ENCODE assay signal across 8 cellular contexts in the genomic region with DNA sequence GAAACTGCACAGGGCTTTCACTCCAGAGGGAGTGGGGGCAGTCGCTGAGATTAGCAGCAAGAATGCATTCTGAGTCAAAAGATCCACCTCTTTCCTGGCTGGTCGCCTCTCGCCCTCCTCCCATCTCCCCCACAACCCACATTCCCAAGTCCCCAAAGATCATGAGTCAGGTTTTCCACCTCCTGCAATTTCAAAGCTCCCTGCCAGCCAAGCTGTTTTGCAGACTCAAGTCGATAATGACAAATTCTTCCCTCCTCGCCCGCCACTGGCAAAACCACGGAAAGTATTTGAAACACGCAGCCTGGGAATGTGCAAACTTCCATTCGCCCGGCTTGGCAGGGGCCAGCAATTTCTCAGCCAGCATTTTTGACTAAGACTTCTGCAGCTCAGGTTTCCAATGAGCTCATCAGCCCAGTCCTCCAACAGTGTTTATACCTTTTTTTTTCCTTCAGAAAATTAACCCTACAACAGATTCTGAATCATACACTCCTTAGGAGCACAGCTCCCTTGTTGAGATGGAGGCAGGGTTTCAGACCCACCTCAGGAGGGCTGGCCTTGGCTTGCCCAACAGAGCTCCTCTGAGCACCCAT.
DNase-seq lines count a peak whose midpoint lies in the region; ATAC-seq, FAIRE-seq and TF ChIP-seq lines count a peak whose summit lies in the region.

No MANE protein-coding gene starts in this region.

- 2% methylated on average over 10 of the region's 10 CpGs for WGBS in HepG2 (ENCODE audit: low lambda C conversion rate)
- 9 to 13% methylated on average over 10 of the region's 10 CpGs for WGBS in tibial nerve, 2 donors

- TF ChIP-seq EP300 in HepG2 (IDR thresholded peaks at IDR 0.05; ENCODE audit: low read depth in 2 of 2, low read length in 2 of 2) (no peak), HepG2 (CRISPR knock-in tag; IDR thresholded peaks at IDR 0.05; ENCODE audit: borderline replicate concordance) (no peak), tibial nerve (IDR thresholded peaks at IDR 0.05) (peak; percentile 47 to 99)

- no peaks in the 10 kb centered on the region for H3K36me3 ChIP-seq in HepG2 (replicated peaks in 1 of 2; ENCODE audit: control insufficient read depth in 1 of 2, insufficient read depth in 2 of 2, low read length in 2 of 2)
- H3K36me3 ChIP-seq in tibial nerve, result no peaks in the 10 kb centered on the region

- H3K9me3 ChIP-seq in HepG2 (ENCODE audit: low read length), result no peaks in the 10 kb centered on the region
- no peaks in the 10 kb centered on the region for H3K9me3 ChIP-seq in tibial nerve

- no TSS peak for BruUV-seq in HepG2 (replicated peaks; lab: Mats Ljungman, UMichigan)

- H3K27me3 ChIP-seq in HepG2 (ENCODE audit: control insufficient read depth in 1 of 2, insufficient read depth in 2 of 2, low read length in 2 of 2) (peaks cover 8 to 24% of the 10 kb centered on the region in 2 experiments; a peak in 2 of 5 replicates), tibial nerve (no peaks in the 10 kb centered on the region)

- H3K4me2 ChIP-seq in HepG2 (ENCODE audit: low read depth, low read length), result no peak overlapping the region

- DNase-seq in AG04449 (ENCODE audit: low read depth, low spot score), result peak; percentile 100
- peak; percentile 4 for DNase-seq in MV-4-11 (lab: John Stamatoyannopoulos, UW)
- DNase-seq in dedifferentiated amniotic fluid mesenchymal stem cell (ENCODE audit: extremely low spot score), result peak; percentile 100
- DNase-seq in HepG2 (ENCODE audit: low spot score), result peak; percentile 77
- DNase-seq in tibial nerve (ENCODE audit: low spot score in 2 of 2), result peak; percentile 83 to 96
- no peak for DNase-seq in D721Med (ENCODE audit: insufficient read length, low spot score)

- H3K27ac ChIP-seq in HepG2 (ENCODE audit: extremely low read length, insufficient read depth, low read length), result no peak overlapping the region
- H3K27ac ChIP-seq in tibial nerve, result peak overlapping the region in 3 of 4 donors; percentile 18 to 87 (median 80)

- ATAC-seq in HepG2, result peak; percentile 70
- ATAC-seq in GM18858 (IDR thresholded peaks at IDR 0.05; ENCODE audit: unreplicated experiment), result no peak
- ATAC-seq in GM18517 (IDR thresholded peaks at IDR 0.05; ENCODE audit: unreplicated experiment), result no peak

- H4K20me1 ChIP-seq in HepG2 (ENCODE audit: insufficient read depth, low read length), result no peaks in the 10 kb centered on the region

- H3K79me2 ChIP-seq in HepG2 (ENCODE audit: insufficient read depth, low read length), result no peaks in the 10 kb centered on the region

- intact Hi-C loops in HepG2 (cut with micrococcal nuclease; ENCODE audit: unreplicated experiment), result no loop called here

- FAIRE-seq in HepG2 (lab: Jason Lieb, UNC), result peak; percentile 36
- no peak for FAIRE-seq in D721Med (lab: Jason Lieb, UNC)

- no peak overlapping the region for H3K4me3 ChIP-seq in AG04449 (ENCODE audit: low read depth, low read length)
- H3K4me3 ChIP-seq in HepG2 (replicated peaks in 1 of 3; ENCODE audit: insufficient read depth in 1 of 3, low read depth in 2 of 3, low read length in 3 of 3), result no peak overlapping the region
- no peak overlapping the region for H3K4me3 ChIP-seq in tibial nerve

- TF ChIP-seq CTCF in AG04449 (IDR thresholded peaks at IDR 0.05; ENCODE audit: insufficient read depth, low read length, missing control alignments) (no peak), HepG2 (CRISPR knock-in tag; IDR thresholded peaks at IDR 0.05) (no peak), tibial nerve (IDR thresholded peaks at IDR 0.05) (no peak), D721Med (IDR thresholded peaks at IDR 0.05; ENCODE audit: insufficient read depth, missing control alignments) (no peak)

- POLR2A ChIA-PET in AG04449 (lab: Yijun Ruan, JAX), result interaction anchor here (0.5 to 2.0 kb wide), 7 partner anchors 10 to 305 kb away, joined by 3 to 8 read pairs (median 3); partner anchors contain the start of gene SMAD6
- POLR2A ChIA-PET in HepG2 (lab: Yijun Ruan, JAX), result no interaction called here

- no peak for TF ChIP-seq RAD21 in HepG2 (CRISPR knock-in tag; IDR thresholded peaks at IDR 0.05)

- H3K9ac ChIP-seq in HepG2 (ENCODE audit: insufficient read depth, low read depth, low read length), result no peak overlapping the region

- in situ Hi-C loops in HepG2 (cut with HindIII; ENCODE audit: extremely low pct_ligation_motif_present, low pct_unique_long_range_greater_than_20kb), result no loop called here

- CTCF ChIA-PET in AG04449 (lab: Yijun Ruan, JAX) (interaction anchor here (0.7 to 1.8 kb wide), 3 partner anchors 16 to 32 kb away, joined by 3 to 5 read pairs (median 4); no protein-coding TSS in a partner anchor), HepG2 (lab: Yijun Ruan, JAX; ENCODE audit: low intra/inter-chr PET ratio, low total read pairs) (no interaction called here)

- H3K4me1 ChIP-seq in HepG2 (ENCODE audit: insufficient read depth, low read length) (peaks cover 13% of the 10 kb centered on the region), tibial nerve (peaks cover 0 to 53% (median 11%) of the 10 kb centered on the region in 4 donors)

- no peak for TF ChIP-seq POLR2A in HepG2 (IDR thresholded peaks at IDR 0.05; ENCODE audit: insufficient read depth in 1 of 2, low read depth in 2 of 2, low read length in 2 of 2)
- no peak for TF ChIP-seq POLR2A in tibial nerve (IDR thresholded peaks at IDR 0.05)

- H2AFZ ChIP-seq in HepG2 (ENCODE audit: low read length), result no peak overlapping the region

TF ChIP-seq in HepG2, 621 proteins besides CTCF, POLR2A, EP300 and RAD21:
- TF ChIP-seq MAFF (IDR thresholded peaks at IDR 0.05; ENCODE audit: low read depth, low read length) (0 out of 2 replicates have a peak, but pooled peaks have one; percentile 32), MAFK (conservative IDR thresholded peaks at IDR 0.05 in 1 of 2, IDR thresholded peaks at IDR 0.05 in 1 of 2; ENCODE audit: low read length in 2 of 2) (peak; percentile 4 to 27; a peak in 2 of 4 replicates), ELK4 (CRISPR knock-in tag; IDR thresholded peaks at IDR 0.05; ENCODE audit: borderline replicate concordance) (no peak), TEAD3 (CRISPR knock-in tag; optimal IDR thresholded peaks at IDR 0.05; ENCODE audit: borderline replicate concordance) (peak; percentile 66)
